In genomic region chr1:207579436-207579799, GRCh38 we compare ENCODE assay signal across 1 cellular context.
TF ChIP-seq lines count a peak whose summit lies in the region.

No MANE protein-coding gene starts in this region.

TF ChIP-seq in GM12878, 131 proteins besides CTCF, POLR2A, EP300 and RAD21 (continued from another document):
- no peak for TF ChIP-seq ZNF687 (IDR thresholded peaks at IDR 0.05)
- peak; percentile 65; the same call in 1 of the 2 replicates for TF ChIP-seq SMC3 (IDR thresholded peaks at IDR 0.05; ENCODE audit: borderline replicate concordance, low read length)
- TF ChIP-seq BMI1 (IDR thresholded peaks at IDR 0.05; ENCODE audit: borderline replicate concordance) = peak; percentile 84
- TF ChIP-seq MEF2A (IDR thresholded peaks at IDR 0.05; ENCODE audit: insufficient read depth, low read depth, low read length) = no peak
- TF ChIP-seq KDM1A (IDR thresholded peaks at IDR 0.05; ENCODE audit: borderline replicate concordance) = no peak
- no peak for TF ChIP-seq BACH1 (IDR thresholded peaks at IDR 0.05; ENCODE audit: borderline replicate concordance)
- no peak for TF ChIP-seq ZNF217 (IDR thresholded peaks at IDR 0.05)
- TF ChIP-seq ZNF207 (IDR thresholded peaks at IDR 0.05; ENCODE audit: borderline replicate concordance) = no peak
- TF ChIP-seq HDAC6 (IDR thresholded peaks at IDR 0.05; ENCODE audit: unreplicated experiment) = no peak
- TF ChIP-seq RFX5 (IDR thresholded peaks at IDR 0.05; ENCODE audit: low read depth, low read length) = no peak
